In genomic region chr2:236177967-236178909, GRCh38 we compare ENCODE assay signal across 8 cellular contexts. TPM values are rescaled to one million over a fixed set of nuclear protein-coding genes. Genes with fewer than 3 reads are reported as not detected.
DNase-seq lines count a peak whose midpoint lies in the region; ATAC-seq, FAIRE-seq and TF ChIP-seq lines count a peak whose summit lies in the region.

No MANE protein-coding gene starts in this region.

- no peak for FAIRE-seq in small intestine (lab: Jason Lieb, UNC)

- DNase-seq in AG04449 (ENCODE audit: low read depth, low spot score) (no peak), NCI-H69 (lab: John Stamatoyannopoulos, UW) (peak; percentile 68), body of pancreas (peak; percentile 41 to 70 (median 54)), small intestine (peak; percentile 46), ureter (ENCODE audit: low spot score) (no peak)

- ATAC-seq in body of pancreas (peak; percentile 71), GM19023 (IDR thresholded peaks at IDR 0.05; ENCODE audit: unreplicated experiment) (no peak)

- TF ChIP-seq CTCF in AG04449 (IDR thresholded peaks at IDR 0.05; ENCODE audit: insufficient read depth, low read length, missing control alignments) (peak; percentile 94), GM12874 (IDR thresholded peaks at IDR 0.05; ENCODE audit: insufficient read depth, low read depth, low read length) (peak; percentile 89), body of pancreas (IDR thresholded peaks at IDR 0.05) (peak; percentile 45 to 71 (median 54))

- H3K9me3 ChIP-seq in body of pancreas (no peaks in the 10 kb centered on the region), iPS-20b (ENCODE audit: insufficient read depth, low read depth, low read length) (no peaks in the 10 kb centered on the region), small intestine (ENCODE audit: control insufficient read depth, low read depth) (no peaks in the 10 kb centered on the region)

- peak overlapping the region; percentile 57 for H3K4me3 ChIP-seq in AG04449 (ENCODE audit: low read depth, low read length)
- H3K4me3 ChIP-seq in body of pancreas, result no peak overlapping the region
- peak overlapping the region; percentile 69 for H3K4me3 ChIP-seq in iPS-20b (ENCODE audit: low read length)
- peak overlapping the region in 1 of 2 donors; percentile 27 for H3K4me3 ChIP-seq in small intestine (ENCODE audit: low read depth in 1 of 2, low read length in 2 of 2)

- intact Hi-C loops in body of pancreas (cut with DNase I), result loop anchor here (5.0 kb wide), 1 partner anchor 411 kb away; no protein-coding TSS in a partner anchor

- POLR2A ChIA-PET in AG04449 (lab: Yijun Ruan, JAX), result interaction anchor here (0.6 to 2.0 kb wide), 2 partner anchors 398 to 544 kb away, joined by 3 to 9 read pairs; no protein-coding TSS in a partner anchor

- no peak for TF ChIP-seq POLR2A in body of pancreas (IDR thresholded peaks at IDR 0.05)

- H3K36me3 ChIP-seq in body of pancreas (replicated peaks in 1 of 2; ENCODE audit: insufficient read depth in 1 of 2, low read depth in 2 of 2), result no peaks in the 10 kb centered on the region
- no peaks in the 10 kb centered on the region for H3K36me3 ChIP-seq in iPS-20b (ENCODE audit: insufficient read depth, low read depth, low read length)
- no peaks in the 10 kb centered on the region for H3K36me3 ChIP-seq in small intestine (ENCODE audit: control insufficient read depth in 2 of 2, insufficient read depth in 2 of 2, low read length in 2 of 2)

- CTCF ChIA-PET in AG04449 (lab: Yijun Ruan, JAX), result interaction anchor here (0.6 to 12.0 kb wide), 37 partner anchors 11 to 907 kb away, joined by 3 to 429 read pairs (median 3); partner anchors contain the start of gene GBX2

- H3K27me3 ChIP-seq in body of pancreas (peaks cover 0 to 48% of the 10 kb centered on the region in 2 donors), iPS-20b (ENCODE audit: insufficient read depth, low read length) (peaks cover 83% of the 10 kb centered on the region), small intestine (ENCODE audit: control insufficient read depth in 2 of 2, insufficient read depth in 2 of 2, low read length in 2 of 2) (peaks cover 15 to 27% of the 10 kb centered on the region in 2 donors)

- H3K4me1 ChIP-seq in body of pancreas, result peaks cover 27% of the 10 kb centered on the region
- H3K4me1 ChIP-seq in iPS-20b (ENCODE audit: insufficient read depth, low read length), result peaks cover 21% of the 10 kb centered on the region
- H3K4me1 ChIP-seq in small intestine (ENCODE audit: control insufficient read depth in 2 of 2, insufficient read depth in 1 of 2, low read depth in 1 of 2, low read length in 1 of 2), result no peaks in the 10 kb centered on the region

- 4 to 7% methylated on average over 52 to 64 of the region's 69 CpGs for WGBS in body of pancreas, 2 donors
- 3 to 6% (median 5%) methylated on average over 62 to 69 of the region's 69 CpGs for WGBS in small intestine, 3 donors

- no peak overlapping the region; the same call in 1 of the 2 replicates for H3K9ac ChIP-seq in iPS-20b (ENCODE audit: low read depth, low read length)

- H3K27ac ChIP-seq in body of pancreas (no peak overlapping the region), iPS-20b (ENCODE audit: low read length) (no peak overlapping the region), small intestine (ENCODE audit: low read depth in 1 of 2, low read length in 1 of 2) (no peak overlapping the region)

RNA-seq across cellular contexts. Expression of gene GBX2, which starts 10.1 kb away (rescaled TPM):
- total RNA-seq in body of pancreas, result not detected
- polyA plus RNA-seq in small intestine, result not detected
- not detected for total RNA-seq in ureter

Comparison
In these comparisons a context has a peak if more than half of its experiments do, and no peak if none do; other contexts are left out.
1. DNase-seq: peak in NCI-H69 (single experiment), body of pancreas (4 of 4) and small intestine (single experiment); none in AG04449 (single experiment) and ureter (single experiment).
2. H3K4me3 ChIP-seq: peak in AG04449 (single experiment) and iPS-20b (single experiment); none in body of pancreas (0 of 2).
3. Peak in every context shown above with its lines, with median percentiles within 50 percentile points of each other: CTCF ChIP-seq.